ENCODE assay signal across 1 cellular context in the genomic region with DNA sequence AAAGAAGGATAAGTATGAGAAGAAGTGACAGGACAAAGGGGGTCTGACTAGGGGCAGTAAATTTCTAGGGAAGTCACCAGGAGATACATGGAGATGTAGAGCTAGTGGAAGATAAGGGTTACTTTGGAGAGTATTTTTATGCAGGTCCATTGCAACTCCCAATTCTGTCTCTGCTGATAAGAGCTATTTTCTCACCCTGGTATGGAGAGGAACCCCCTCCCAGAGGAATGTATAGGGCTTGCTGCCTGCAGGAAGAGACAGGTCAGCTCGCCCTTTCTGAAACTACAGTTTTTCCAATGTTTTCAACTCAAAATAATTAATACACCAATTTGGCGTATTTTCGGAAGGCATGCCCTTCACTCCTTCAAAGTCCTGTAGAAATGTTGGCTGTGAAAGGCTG.
TF ChIP-seq lines count a peak whose summit lies in the region.

No MANE protein-coding gene starts in this region.

TF ChIP-seq in GM23338, 12 proteins besides CTCF, POLR2A, EP300 and RAD21:
- TF ChIP-seq, protein P1, sequence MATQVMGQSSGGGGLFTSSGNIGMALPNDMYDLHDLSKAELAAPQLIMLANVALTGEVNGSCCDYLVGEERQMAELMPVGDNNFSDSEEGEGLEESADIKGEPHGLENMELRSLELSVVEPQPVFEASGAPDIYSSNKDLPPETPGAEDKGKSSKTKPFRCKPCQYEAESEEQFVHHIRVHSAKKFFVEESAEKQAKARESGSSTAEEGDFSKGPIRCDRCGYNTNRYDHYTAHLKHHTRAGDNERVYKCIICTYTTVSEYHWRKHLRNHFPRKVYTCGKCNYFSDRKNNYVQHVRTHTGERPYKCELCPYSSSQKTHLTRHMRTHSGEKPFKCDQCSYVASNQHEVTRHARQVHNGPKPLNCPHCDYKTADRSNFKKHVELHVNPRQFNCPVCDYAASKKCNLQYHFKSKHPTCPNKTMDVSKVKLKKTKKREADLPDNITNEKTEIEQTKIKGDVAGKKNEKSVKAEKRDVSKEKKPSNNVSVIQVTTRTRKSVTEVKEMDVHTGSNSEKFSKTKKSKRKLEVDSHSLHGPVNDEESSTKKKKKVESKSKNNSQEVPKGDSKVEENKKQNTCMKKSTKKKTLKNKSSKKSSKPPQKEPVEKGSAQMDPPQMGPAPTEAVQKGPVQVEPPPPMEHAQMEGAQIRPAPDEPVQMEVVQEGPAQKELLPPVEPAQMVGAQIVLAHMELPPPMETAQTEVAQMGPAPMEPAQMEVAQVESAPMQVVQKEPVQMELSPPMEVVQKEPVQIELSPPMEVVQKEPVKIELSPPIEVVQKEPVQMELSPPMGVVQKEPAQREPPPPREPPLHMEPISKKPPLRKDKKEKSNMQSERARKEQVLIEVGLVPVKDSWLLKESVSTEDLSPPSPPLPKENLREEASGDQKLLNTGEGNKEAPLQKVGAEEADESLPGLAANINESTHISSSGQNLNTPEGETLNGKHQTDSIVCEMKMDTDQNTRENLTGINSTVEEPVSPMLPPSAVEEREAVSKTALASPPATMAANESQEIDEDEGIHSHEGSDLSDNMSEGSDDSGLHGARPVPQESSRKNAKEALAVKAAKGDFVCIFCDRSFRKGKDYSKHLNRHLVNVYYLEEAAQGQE (IDR thresholded peaks at IDR 0.05; ENCODE audit: unreplicated experiment): no peak
- TF ChIP-seq STAT1 (IDR thresholded peaks at IDR 0.05; ENCODE audit: unreplicated experiment) (no peak), JUNB (IDR thresholded peaks at IDR 0.05; ENCODE audit: unreplicated experiment) (no peak), CREB1 (CRISPR knock-in tag; IDR thresholded peaks at IDR 0.05; ENCODE audit: low read depth) (no peak), EZH2 (IDR thresholded peaks at IDR 0.05; ENCODE audit: low read depth, unreplicated experiment) (no peak)
- TF ChIP-seq, protein P2, sequence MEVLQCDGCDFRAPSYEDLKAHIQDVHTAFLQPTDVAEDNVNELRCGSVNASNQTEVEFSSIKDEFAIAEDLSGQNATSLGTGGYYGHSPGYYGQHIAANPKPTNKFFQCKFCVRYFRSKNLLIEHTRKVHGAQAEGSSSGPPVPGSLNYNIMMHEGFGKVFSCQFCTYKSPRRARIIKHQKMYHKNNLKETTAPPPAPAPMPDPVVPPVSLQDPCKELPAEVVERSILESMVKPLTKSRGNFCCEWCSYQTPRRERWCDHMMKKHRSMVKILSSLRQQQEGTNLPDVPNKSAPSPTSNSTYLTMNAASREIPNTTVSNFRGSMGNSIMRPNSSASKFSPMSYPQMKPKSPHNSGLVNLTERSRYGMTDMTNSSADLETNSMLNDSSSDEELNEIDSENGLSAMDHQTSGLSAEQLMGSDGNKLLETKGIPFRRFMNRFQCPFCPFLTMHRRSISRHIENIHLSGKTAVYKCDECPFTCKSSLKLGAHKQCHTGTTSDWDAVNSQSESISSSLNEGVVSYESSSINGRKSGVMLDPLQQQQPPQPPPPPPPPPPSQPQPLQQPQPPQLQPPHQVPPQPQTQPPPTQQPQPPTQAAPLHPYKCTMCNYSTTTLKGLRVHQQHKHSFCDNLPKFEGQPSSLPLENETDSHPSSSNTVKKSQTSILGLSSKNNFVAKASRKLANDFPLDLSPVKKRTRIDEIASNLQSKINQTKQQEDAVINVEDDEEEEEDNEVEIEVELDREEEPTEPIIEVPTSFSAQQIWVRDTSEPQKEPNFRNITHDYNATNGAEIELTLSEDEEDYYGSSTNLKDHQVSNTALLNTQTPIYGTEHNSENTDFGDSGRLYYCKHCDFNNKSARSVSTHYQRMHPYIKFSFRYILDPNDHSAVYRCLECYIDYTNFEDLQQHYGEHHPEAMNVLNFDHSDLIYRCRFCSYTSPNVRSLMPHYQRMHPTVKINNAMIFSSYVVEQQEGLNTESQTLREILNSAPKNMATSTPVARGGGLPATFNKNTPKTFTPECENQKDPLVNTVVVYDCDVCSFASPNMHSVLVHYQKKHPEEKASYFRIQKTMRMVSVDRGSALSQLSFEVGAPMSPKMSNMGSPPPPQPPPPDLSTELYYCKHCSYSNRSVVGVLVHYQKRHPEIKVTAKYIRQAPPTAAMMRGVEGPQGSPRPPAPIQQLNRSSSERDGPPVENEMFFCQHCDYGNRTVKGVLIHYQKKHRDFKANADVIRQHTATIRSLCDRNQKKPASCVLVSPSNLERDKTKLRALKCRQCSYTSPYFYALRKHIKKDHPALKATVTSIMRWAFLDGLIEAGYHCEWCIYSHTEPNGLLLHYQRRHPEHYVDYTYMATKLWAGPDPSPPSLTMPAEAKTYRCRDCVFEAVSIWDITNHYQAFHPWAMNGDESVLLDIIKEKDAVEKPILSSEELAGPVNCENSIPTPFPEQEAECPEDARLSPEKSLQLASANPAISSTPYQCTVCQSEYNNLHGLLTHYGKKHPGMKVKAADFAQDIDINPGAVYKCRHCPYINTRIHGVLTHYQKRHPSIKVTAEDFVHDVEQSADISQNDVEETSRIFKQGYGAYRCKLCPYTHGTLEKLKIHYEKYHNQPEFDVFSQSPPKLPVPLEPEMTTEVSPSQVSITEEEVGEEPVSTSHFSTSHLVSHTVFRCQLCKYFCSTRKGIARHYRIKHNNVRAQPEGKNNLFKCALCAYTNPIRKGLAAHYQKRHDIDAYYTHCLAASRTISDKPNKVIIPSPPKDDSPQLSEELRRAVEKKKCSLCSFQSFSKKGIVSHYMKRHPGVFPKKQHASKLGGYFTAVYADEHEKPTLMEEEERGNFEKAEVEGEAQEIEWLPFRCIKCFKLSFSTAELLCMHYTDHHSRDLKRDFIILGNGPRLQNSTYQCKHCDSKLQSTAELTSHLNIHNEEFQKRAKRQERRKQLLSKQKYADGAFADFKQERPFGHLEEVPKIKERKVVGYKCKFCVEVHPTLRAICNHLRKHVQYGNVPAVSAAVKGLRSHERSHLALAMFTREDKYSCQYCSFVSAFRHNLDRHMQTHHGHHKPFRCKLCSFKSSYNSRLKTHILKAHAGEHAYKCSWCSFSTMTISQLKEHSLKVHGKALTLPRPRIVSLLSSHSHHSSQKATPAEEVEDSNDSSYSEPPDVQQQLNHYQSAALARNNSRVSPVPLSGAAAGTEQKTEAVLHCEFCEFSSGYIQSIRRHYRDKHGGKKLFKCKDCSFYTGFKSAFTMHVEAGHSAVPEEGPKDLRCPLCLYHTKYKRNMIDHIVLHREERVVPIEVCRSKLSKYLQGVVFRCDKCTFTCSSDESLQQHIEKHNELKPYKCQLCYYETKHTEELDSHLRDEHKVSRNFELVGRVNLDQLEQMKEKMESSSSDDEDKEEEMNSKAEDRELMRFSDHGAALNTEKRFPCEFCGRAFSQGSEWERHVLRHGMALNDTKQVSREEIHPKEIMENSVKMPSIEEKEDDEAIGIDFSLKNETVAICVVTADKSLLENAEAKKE (CRISPR knock-in tag; IDR thresholded peaks at IDR 0.05): no peak
- TF ChIP-seq, protein P3, sequence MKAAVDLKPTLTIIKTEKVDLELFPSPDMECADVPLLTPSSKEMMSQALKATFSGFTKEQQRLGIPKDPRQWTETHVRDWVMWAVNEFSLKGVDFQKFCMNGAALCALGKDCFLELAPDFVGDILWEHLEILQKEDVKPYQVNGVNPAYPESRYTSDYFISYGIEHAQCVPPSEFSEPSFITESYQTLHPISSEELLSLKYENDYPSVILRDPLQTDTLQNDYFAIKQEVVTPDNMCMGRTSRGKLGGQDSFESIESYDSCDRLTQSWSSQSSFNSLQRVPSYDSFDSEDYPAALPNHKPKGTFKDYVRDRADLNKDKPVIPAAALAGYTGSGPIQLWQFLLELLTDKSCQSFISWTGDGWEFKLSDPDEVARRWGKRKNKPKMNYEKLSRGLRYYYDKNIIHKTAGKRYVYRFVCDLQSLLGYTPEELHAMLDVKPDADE (IDR thresholded peaks at IDR 0.05): no peak
